ENCODE assay signal across 1 cellular context in genomic region chr12:112131686-112132085, GRCh38.
TF ChIP-seq lines count a peak whose summit lies in the region.

No MANE protein-coding gene starts in this region.

TF ChIP-seq in A549, 52 proteins besides CTCF, POLR2A, EP300 and RAD21 (continued from another document):
- TF ChIP-seq EHMT2 (IDR thresholded peaks at IDR 0.05; ENCODE audit: low read depth): no peak
- TF ChIP-seq HES2 (IDR thresholded peaks at IDR 0.05): no peak
- TF ChIP-seq ZNF302 (CRISPR knock-in tag; IDR thresholded peaks at IDR 0.05): no peak
- TF ChIP-seq CBX8 (IDR thresholded peaks at IDR 0.05): no peak
- no peak for TF ChIP-seq ZC3H11A (IDR thresholded peaks at IDR 0.05)
- no peak for TF ChIP-seq SREBF2 (IDR thresholded peaks at IDR 0.05)
- no peak for TF ChIP-seq USF2 (IDR thresholded peaks at IDR 0.05)
- TF ChIP-seq FOSB (CRISPR knock-in tag; IDR thresholded peaks at IDR 0.05): no peak
- TF ChIP-seq ZFP36 (IDR thresholded peaks at IDR 0.05; ENCODE audit: borderline replicate concordance, partially characterized antibody): no peak
- TF ChIP-seq RFX5 (IDR thresholded peaks at IDR 0.05): no peak
- TF ChIP-seq REST (IDR thresholded peaks at IDR 0.05): no peak
- TF ChIP-seq GATA3 (IDR thresholded peaks at IDR 0.05; ENCODE audit: borderline replicate concordance): no peak
- no peak for TF ChIP-seq RNF2 (IDR thresholded peaks at IDR 0.05; ENCODE audit: borderline replicate concordance, low read depth)
